25 cellular contexts compared by ENCODE assay signal in genomic region chr12:116245189-116245588, GRCh38. TPM values are rescaled to one million over a fixed set of nuclear protein-coding genes. Genes with fewer than 3 reads are reported as not detected.
DNase-seq lines count a peak whose midpoint lies in the region; ATAC-seq, FAIRE-seq and TF ChIP-seq lines count a peak whose summit lies in the region.
"Had no signal": no experiment of that assay in that cellular context is flagged by ENCODE, and none has a peak within 500 bp of the region (broad histone marks: within the 10 kb centered on the region; RNA-seq: fewer than 3 reads in every experiment).

No MANE protein-coding gene starts in this region.

- TF ChIP-seq EP300 in A549 (IDR thresholded peaks at IDR 0.05) (no peak), upper lobe of left lung (IDR thresholded peaks at IDR 0.05) (no peak)

- 86% methylated on average over 2 of the region's 2 CpGs for WGBS in A549 (ENCODE audit: missing lambda C conversion rate)
- WGBS in upper lobe of left lung, 2 donors = 93% methylated on average over 2 of the region's 2 CpGs

- H3K27ac Mint-ChIP-seq in GM23338 = peak overlapping the region; percentile 38
- H3K27ac Mint-ChIP-seq in central memory CD8-positive, alpha-beta T cell (ENCODE audit: low read depth) = no peak overlapping the region
- H3K27ac Mint-ChIP-seq in naive thymus-derived CD4-positive, alpha-beta T cell = peak overlapping the region in 6 of 9 donors; percentile 44 to 77 (median 65)
- H3K27ac Mint-ChIP-seq: activated naive CD4-positive, alpha-beta T cell treated with anti-CD3 and anti-CD28 coated beads for 36 hours had no signal

- intact Hi-C loops in naive thymus-derived CD4-positive, alpha-beta T cell (cut with micrococcal nuclease) = loop anchor here in 1 of 2 donors (2.0 kb wide), 1 partner anchor 18 kb away; no protein-coding TSS in a partner anchor

- peaks cover 97% of the 10 kb centered on the region for H3K79me2 ChIP-seq in GM23338 (replicated peaks; ENCODE audit: insufficient read depth)

- H3K4me1 ChIP-seq in A549 = peaks cover 43% of the 10 kb centered on the region
- peaks cover 53% of the 10 kb centered on the region for H3K4me1 ChIP-seq in GM23338 (ENCODE audit: insufficient read depth)
- peaks cover 0 to 39% of the 10 kb centered on the region in 2 donors for H3K4me1 ChIP-seq in naive thymus-derived CD4-positive, alpha-beta T cell (ENCODE audit: control insufficient read depth in 2 of 2, insufficient read depth in 2 of 2, low read length in 2 of 2)
- peaks cover 42 to 62% (median 55%) of the 10 kb centered on the region in 4 donors for H3K4me1 ChIP-seq in upper lobe of left lung

- peaks cover 10% of the 10 kb centered on the region; the same call in 2 of the 3 replicates for H3K36me3 Mint-ChIP-seq in GM23338 (ENCODE audit: low read depth)
- peaks cover 4% of the 10 kb centered on the region for H3K36me3 Mint-ChIP-seq in central memory CD8-positive, alpha-beta T cell (ENCODE audit: insufficient read depth)
- H3K36me3 Mint-ChIP-seq in naive thymus-derived CD4-positive, alpha-beta T cell = peaks cover 0 to 14% (median 10%) of the 10 kb centered on the region in 5 donors

- H3K27ac ChIP-seq in A549 (peak overlapping the region in 1 of 2 experiments; percentile 4; a peak in 1 of 6 replicates), GM23338 (ENCODE audit: low read depth) (no peak overlapping the region; the same call in 1 of the 2 replicates), upper lobe of left lung (no peak overlapping the region)
- no peak overlapping the region for H3K27ac ChIP-seq in naive thymus-derived CD4-positive, alpha-beta T cell (ENCODE audit: low read depth, low read length)
- H3K27ac ChIP-seq: C4-2B, esophagus squamous epithelium, GM23248 had no signal

- peaks cover 64% of the 10 kb centered on the region for H3K4me1 Mint-ChIP-seq in GM23338
- peaks cover 71% of the 10 kb centered on the region for H3K4me1 Mint-ChIP-seq in central memory CD8-positive, alpha-beta T cell
- peaks cover 55 to 97% (median 86%) of the 10 kb centered on the region in 7 donors for H3K4me1 Mint-ChIP-seq in naive thymus-derived CD4-positive, alpha-beta T cell

- peak overlapping the region; percentile 54 for H3K4me2 ChIP-seq in A549
- H3K4me2 ChIP-seq in GM23338 = peak overlapping the region; percentile 19; the same call in 1 of the 2 replicates

- H3K4me3 ChIP-seq in A549 = no peak overlapping the region
- no peak overlapping the region for H3K4me3 ChIP-seq in GM23338
- no peak overlapping the region for H3K4me3 ChIP-seq in naive thymus-derived CD4-positive, alpha-beta T cell (ENCODE audit: low read length)
- H3K4me3 ChIP-seq in upper lobe of left lung = no peak overlapping the region
- H3K4me3 ChIP-seq: esophagus squamous epithelium, GM23248 had no signal

- H3K36me3 ChIP-seq in GM23338 (ENCODE audit: insufficient read depth) (no peaks in the 10 kb centered on the region), upper lobe of left lung (no peaks in the 10 kb centered on the region)
- no peaks in the 10 kb centered on the region for H3K36me3 ChIP-seq in naive thymus-derived CD4-positive, alpha-beta T cell (ENCODE audit: control insufficient read depth in 2 of 3, insufficient read depth in 3 of 3, low read length in 3 of 3)
- H3K36me3 ChIP-seq: esophagus squamous epithelium had no signal

- FAIRE-seq in A549 (lab: Jason Lieb, UNC) (no peak), GM12891 (lab: Jason Lieb, UNC) (no peak)

- POLR2A ChIA-PET in A549 (lab: Yijun Ruan, JAX) = interaction anchor here (1.2 to 1.5 kb wide), 2 partner anchors 8 to 33 kb away, joined by 3 read pairs; partner anchors contain the start of gene MED13L
- POLR2A ChIA-PET in naive thymus-derived CD4-positive, alpha-beta T cell (lab: Charles Lee) = no interaction called here

- peaks cover 10% of the 10 kb centered on the region; the same call in 2 of the 3 replicates for H3K9me3 Mint-ChIP-seq in GM23338
- H3K9me3 Mint-ChIP-seq in central memory CD8-positive, alpha-beta T cell = no peaks in the 10 kb centered on the region
- H3K9me3 Mint-ChIP-seq in naive thymus-derived CD4-positive, alpha-beta T cell = peaks cover 0 to 11% (median 3%) of the 10 kb centered on the region in 11 donors

- no peaks in the 10 kb centered on the region for H3K27me3 ChIP-seq in GM23338 (ENCODE audit: insufficient read depth)
- no peaks in the 10 kb centered on the region for H3K27me3 ChIP-seq in naive thymus-derived CD4-positive, alpha-beta T cell (ENCODE audit: control insufficient read depth in 2 of 2, insufficient read depth in 2 of 2, low read length in 2 of 2)
- H3K27me3 ChIP-seq in upper lobe of left lung = no peaks in the 10 kb centered on the region
- H3K27me3 ChIP-seq: esophagus squamous epithelium had no signal

- no peak overlapping the region for H3K4me3 Mint-ChIP-seq in GM23338
- H3K4me3 Mint-ChIP-seq in central memory CD8-positive, alpha-beta T cell = peak overlapping the region; percentile 1
- H3K4me3 Mint-ChIP-seq in naive thymus-derived CD4-positive, alpha-beta T cell = peak overlapping the region in 7 of 10 donors; percentile 2 to 67 (median 49)
- H3K4me3 Mint-ChIP-seq: activated naive CD4-positive, alpha-beta T cell treated with anti-CD3 and anti-CD28 coated beads for 36 hours had no signal

- H4K20me1 ChIP-seq in GM23338 (replicated peaks; ENCODE audit: insufficient read depth) = peaks cover 28% of the 10 kb centered on the region

- no peak for DNase-seq in A549 (ENCODE audit: low read depth in 1 of 2, low spot score in 1 of 2)
- DNase-seq in GM23338 (ENCODE audit: low spot score) = no peak
- no peak for DNase-seq in central memory CD8-positive, alpha-beta T cell (ENCODE audit: low spot score in 2 of 2)
- DNase-seq in naive thymus-derived CD4-positive, alpha-beta T cell = no peak
- DNase-seq in activated effector memory CD4-positive, alpha-beta T cell treated with anti-CD3 and anti-CD28 coated beads, Interleukin-2, amount 50 U/mL, for 16 hours = no peak
- DNase-seq in GM12891 (ENCODE audit: insufficient read length, low spot score) = no peak
- DNase-seq in dedifferentiated amniotic fluid mesenchymal stem cell (ENCODE audit: extremely low spot score) = no peak
- DNase-seq in upper lobe of left lung = no peak
- DNase-seq: activated CD4-positive, alpha-beta T cell treated with anti-CD3 and anti-CD28 coated beads, Interleukin-2, amount 50 U/mL, for 1 hour; activated CD8-positive, alpha-beta memory T cell treated with anti-CD3 and anti-CD28 coated beads, Interleukin-2, amount 50 U/mL, for 48 hours; activated naive CD4-positive, alpha-beta T cell treated with anti-CD3 and anti-CD28 coated beads for 36 hours; anterior cingulate cortex; DMS79; effector CD8-positive, alpha-beta T cell; esophagus squamous epithelium; glutamatergic neuron; GM23248; midbrain; NCI-H1694 treated with DMSO at 0.1 percent for 48 hours; NCI-H748 treated with DMSO at 0.1 percent for 48 hours; retina; Right ventricle myocardium superior; stimulated activated CD8-positive, alpha-beta memory T cell treated with anti-CD3 and anti-CD28 coated beads, Interleukin-4, amount 100 ng/mL, for 48 hours; substantia nigra had no signal

- no peak overlapping the region for H2AFZ ChIP-seq in GM23338
- H2AFZ ChIP-seq: GM23248 had no signal

- ATAC-seq in A549 (no peak), GM23338 (peak; percentile 14; the same call in 1 of the 3 replicates), upper lobe of left lung (ENCODE audit: low FRiP score in 2 of 2) (no peak)
- no peak for ATAC-seq in central memory CD8-positive, alpha-beta T cell (replicated peaks; ENCODE audit: extremely low read depth, poor library complexity, severe bottlenecking)
- ATAC-seq in naive thymus-derived CD4-positive, alpha-beta T cell = no peak

- H3K9me3 ChIP-seq in A549 (peaks cover 17% of the 10 kb centered on the region), upper lobe of left lung (no peaks in the 10 kb centered on the region)
- no peaks in the 10 kb centered on the region for H3K9me3 ChIP-seq in naive thymus-derived CD4-positive, alpha-beta T cell (ENCODE audit: control insufficient read depth in 2 of 3, low read length in 3 of 3)

- TF ChIP-seq CTCF in A549 (IDR thresholded peaks at IDR 0.05) (no peak), GM23338 (conservative IDR thresholded peaks at IDR 0.05; ENCODE audit: low read depth in 2 of 2) (no peak), upper lobe of left lung (IDR thresholded peaks at IDR 0.05) (no peak)

- no peaks in the 10 kb centered on the region for H3K9me2 ChIP-seq in GM23338 (ENCODE audit: insufficient read depth)

- no peaks in the 10 kb centered on the region for H3F3A ChIP-seq in GM23338 (replicated peaks; ENCODE audit: low read depth)

- CTCF ChIA-PET in A549 (lab: Yijun Ruan, JAX) = interaction anchor here (1.0 to 2.2 kb wide), 2 partner anchors 9 to 31 kb away, joined by 3 to 20 read pairs; no protein-coding TSS in a partner anchor
- CTCF ChIA-PET in naive thymus-derived CD4-positive, alpha-beta T cell (lab: Charles Lee) = interaction anchor here (0.6 to 1.4 kb wide), 3 partner anchors 9 to 31 kb away, joined by 3 to 5 read pairs (median 4); no protein-coding TSS in a partner anchor

- TF ChIP-seq RAD21 in A549 (conservative IDR thresholded peaks at IDR 0.05 in 1 of 2, IDR thresholded peaks at IDR 0.05 in 1 of 2) = no peak

- TF ChIP-seq POLR2A in A549 (IDR thresholded peaks at IDR 0.05; ENCODE audit: low read length) (no peak), GM12891 (IDR thresholded peaks at IDR 0.05; ENCODE audit: low read depth, low read length) (no peak), upper lobe of left lung (IDR thresholded peaks at IDR 0.05) (no peak)

- H3K27me3 Mint-ChIP-seq in GM23338 (ENCODE audit: insufficient read depth, low read depth, poor library complexity) = peaks cover 3% of the 10 kb centered on the region
- H3K27me3 Mint-ChIP-seq in central memory CD8-positive, alpha-beta T cell = no peaks in the 10 kb centered on the region
- no peaks in the 10 kb centered on the region for H3K27me3 Mint-ChIP-seq in naive thymus-derived CD4-positive, alpha-beta T cell

TF ChIP-seq in A549, 52 proteins besides CTCF, POLR2A, EP300 and RAD21 (continues in another document):
- TF ChIP-seq ZFP36 (IDR thresholded peaks at IDR 0.05; ENCODE audit: borderline replicate concordance, partially characterized antibody) = no peak

TF ChIP-seq in GM12891, 5 proteins besides CTCF, POLR2A, EP300 and RAD21 (continues in another document):
- TF ChIP-seq TAF1 (IDR thresholded peaks at IDR 0.05; ENCODE audit: low read depth, low read length) (no peak), POU2F2 (IDR thresholded peaks at IDR 0.05; ENCODE audit: low read depth, low read length) (no peak)

RNA-seq across cellular contexts. Expression of gene MED13L, which starts 32.3 kb away (rescaled TPM):
- polyA plus RNA-seq in A549 (2011; rRNA removed) = 126 and 134 TPM in 2 replicates
- 21.5 and 29.3 TPM in 2 replicates for polyA plus RNA-seq in A549 (2012; cell fraction: cytosol; rRNA removed)
- polyA plus RNA-seq in A549 (2012; cell fraction: nucleus; rRNA removed) = 22.3 and 36.4 TPM in 2 replicates
- 23.2 to 27.7 TPM (median 25.9 TPM) in 3 replicates for polyA plus RNA-seq in A549 (2017; fragmentation: RNase III; extraction: RNeasy Plus Mini Kit Qiagen cat#74134 plus additional on column Dnase treatment)
- polyA minus RNA-seq in A549 (2011; rRNA and poly(A)+ RNA removed) = 321 and 335 TPM in 2 replicates
- total RNA-seq in GM23338 (2014; rRNA removed; shearing (Covaris generic)) = 73.6 and 90.7 TPM in 2 replicates
- 18.7 and 20.9 TPM in 2 replicates for polyA plus RNA-seq in GM23338 (2016; fragmentation: Nextera tagmentation; extraction: Ambion mirVana)
- 100 to 1,000 TPM in 4 of 5 experiments, 10 to 100 TPM in 1; 94.0 to 283 (median 180) TPM for total RNA-seq in naive thymus-derived CD4-positive, alpha-beta T cell
- 10 to 100 TPM in 1 of 2 donors, 1 to 10 TPM in 1; 8.3 to 12.9 TPM for polyA plus RNA-seq in naive thymus-derived CD4-positive, alpha-beta T cell
- 12.5 TPM for polyA plus RNA-seq in GM12891 (2012; ENCODE audit: low read depth, missing spikeins)
- 100 to 1,000 TPM in 5 of 6 donors, 10 to 100 TPM in 1; 96.6 to 178 (median 124) TPM for total RNA-seq in upper lobe of left lung
